ENCODE assay signal across 16 cellular contexts in the genomic region with DNA sequence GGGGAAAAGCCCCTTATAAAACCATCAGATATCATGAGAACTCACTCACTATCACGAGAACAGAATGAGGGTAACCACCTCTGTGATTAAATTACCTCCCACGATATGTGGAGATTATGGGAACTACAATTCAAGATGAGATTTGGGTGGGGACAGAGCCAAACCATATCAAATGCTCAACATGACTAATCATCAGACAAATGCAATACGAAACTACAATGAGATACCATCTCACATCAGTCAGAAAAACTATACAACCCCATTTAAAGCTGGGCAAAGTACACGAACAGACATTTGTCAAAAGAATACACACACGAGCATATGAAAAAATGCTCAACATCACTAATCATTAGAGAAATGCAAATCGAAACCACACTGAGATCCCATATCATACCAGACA.
DNase-seq lines count a peak whose midpoint lies in the region; ATAC-seq, FAIRE-seq and TF ChIP-seq lines count a peak whose summit lies in the region.
"Had no signal": no experiment of that assay in that cellular context is flagged by ENCODE, and none has a peak within 500 bp of the region (broad histone marks: within the 10 kb centered on the region; RNA-seq: fewer than 3 reads in every experiment).

No MANE protein-coding gene starts in this region.

- no peak overlapping the region for H3K4me3 Mint-ChIP-seq in astrocyte (ENCODE audit: unreplicated experiment)
- H3K4me3 Mint-ChIP-seq in naive thymus-derived CD8-positive, alpha-beta T cell = no peak overlapping the region
- H3K4me3 Mint-ChIP-seq: CD4-positive, alpha-beta T cell; HFFc6 had no signal

- H3K4me3 ChIP-seq in astrocyte (ENCODE audit: insufficient read depth, low read depth, low read length) (no peak overlapping the region), small intestine (ENCODE audit: low read depth in 1 of 2, low read length in 2 of 2) (no peak overlapping the region), esophagus muscularis mucosa (no peak overlapping the region)
- H3K4me3 ChIP-seq: GM12878 had no signal

- no peaks in the 10 kb centered on the region for H3K4me1 Mint-ChIP-seq in astrocyte (ENCODE audit: low read depth, unreplicated experiment)
- peaks cover 13 to 27% (median 20%) of the 10 kb centered on the region in 4 donors for H3K4me1 Mint-ChIP-seq in naive thymus-derived CD8-positive, alpha-beta T cell

- H3K9me3 Mint-ChIP-seq in astrocyte (ENCODE audit: unreplicated experiment) = peaks cover 4% of the 10 kb centered on the region
- H3K9me3 Mint-ChIP-seq in naive thymus-derived CD8-positive, alpha-beta T cell = peaks cover 6 to 33% (median 17%) of the 10 kb centered on the region in 9 donors

- H3K27ac Mint-ChIP-seq in astrocyte (ENCODE audit: unreplicated experiment) = no peak overlapping the region
- no peak overlapping the region for H3K27ac Mint-ChIP-seq in naive thymus-derived CD8-positive, alpha-beta T cell
- H3K27ac Mint-ChIP-seq: CD4-positive, alpha-beta T cell; HFFc6 had no signal

- H3K9me3 ChIP-seq in astrocyte (ENCODE audit: insufficient read depth, low read depth, low read length) (no peaks in the 10 kb centered on the region), small intestine (ENCODE audit: control insufficient read depth, low read depth) (no peaks in the 10 kb centered on the region), esophagus muscularis mucosa (peaks cover 0 to 7% (median 0%) of the 10 kb centered on the region in 4 donors)

- no peaks in the 10 kb centered on the region for H3K27me3 Mint-ChIP-seq in astrocyte (ENCODE audit: low read depth, unreplicated experiment)
- no peaks in the 10 kb centered on the region for H3K27me3 Mint-ChIP-seq in naive thymus-derived CD8-positive, alpha-beta T cell
- H3K27me3 Mint-ChIP-seq: CD4-positive, alpha-beta T cell had no signal

- no peak for TF ChIP-seq POLR2A in esophagus muscularis mucosa (IDR thresholded peaks at IDR 0.05; ENCODE audit: low read depth)

- no peak overlapping the region for H3K9ac ChIP-seq in astrocyte (ENCODE audit: low read length)

- no peak for ATAC-seq in GM19351 (IDR thresholded peaks at IDR 0.05; ENCODE audit: unreplicated experiment)
- ATAC-seq in naive thymus-derived CD8-positive, alpha-beta T cell = no peak
- ATAC-seq: GM12878 had no signal

- intact Hi-C loops in esophagus muscularis mucosa (cut with DNase I) = no loop called here

- no peaks in the 10 kb centered on the region for H4K20me1 ChIP-seq in astrocyte (ENCODE audit: insufficient read depth, low read length)

- POLR2A ChIA-PET in naive thymus-derived CD8-positive, alpha-beta T cell (lab: Charles Lee) = no interaction called here

- H3K4me1 ChIP-seq in astrocyte (ENCODE audit: insufficient read depth, low read length) = no peaks in the 10 kb centered on the region
- H3K4me1 ChIP-seq in small intestine (ENCODE audit: control insufficient read depth in 2 of 2, insufficient read depth in 1 of 2, low read depth in 1 of 2, low read length in 1 of 2) = no peaks in the 10 kb centered on the region
- peaks cover 0 to 10% (median 0%) of the 10 kb centered on the region in 4 donors for H3K4me1 ChIP-seq in esophagus muscularis mucosa

- TF ChIP-seq CTCF in astrocyte (IDR thresholded peaks at IDR 0.05; ENCODE audit: insufficient read depth, low read depth, low read length) (no peak), esophagus muscularis mucosa (IDR thresholded peaks at IDR 0.05) (no peak)

- no peak for TF ChIP-seq EP300 in esophagus muscularis mucosa (IDR thresholded peaks at IDR 0.05)

- no peak overlapping the region for H2AFZ ChIP-seq in astrocyte (ENCODE audit: low read depth, low read length)

- no peak overlapping the region for H3K4me2 ChIP-seq in astrocyte (ENCODE audit: low read length)

- no peaks in the 10 kb centered on the region for H3K79me2 ChIP-seq in astrocyte (ENCODE audit: insufficient read depth, low read length)

- DNase-seq in ELR (ENCODE audit: low read depth) (peak; percentile 4), NCI-H526 (lab: John Stamatoyannopoulos, UW) (peak; percentile 89 to 95), astrocyte (ENCODE audit: low read depth) (peak; percentile 21), small intestine (peak; percentile 14), esophagus muscularis mucosa (ENCODE audit: extremely low spot score) (no peak)
- no peak for DNase-seq in naive thymus-derived CD8-positive, alpha-beta T cell
- DNase-seq: ACHN; C1 segment of cervical spinal cord; Calu3; CD4-positive, alpha-beta T cell; DMS 273 treated with DMSO at 0.1 percent for 48 hours; HCEC 1CT; HFFc6 had no signal

- H3K27me3 ChIP-seq in astrocyte (ENCODE audit: insufficient read depth, low read length) (no peaks in the 10 kb centered on the region), small intestine (ENCODE audit: control insufficient read depth in 2 of 2, insufficient read depth in 2 of 2, low read length in 2 of 2) (no peaks in the 10 kb centered on the region), esophagus muscularis mucosa (no peaks in the 10 kb centered on the region)

- H3K27ac ChIP-seq in astrocyte (ENCODE audit: low read depth, low read length) (no peak overlapping the region), small intestine (ENCODE audit: low read depth in 1 of 2, low read length in 1 of 2) (no peak overlapping the region), esophagus muscularis mucosa (replicated peaks in 1 of 4) (no peak overlapping the region)
- H3K27ac ChIP-seq: HL-60 had no signal

- H3K36me3 Mint-ChIP-seq in astrocyte (ENCODE audit: low read depth, unreplicated experiment) = peaks cover 8% of the 10 kb centered on the region
- H3K36me3 Mint-ChIP-seq in naive thymus-derived CD8-positive, alpha-beta T cell = peaks cover 35 to 74% (median 56%) of the 10 kb centered on the region in 3 donors

- H3K36me3 ChIP-seq in astrocyte (ENCODE audit: insufficient read depth, low read length) = no peaks in the 10 kb centered on the region
- H3K36me3 ChIP-seq in small intestine (ENCODE audit: control insufficient read depth in 2 of 2, insufficient read depth in 2 of 2, low read length in 2 of 2) = no peaks in the 10 kb centered on the region
- H3K36me3 ChIP-seq in esophagus muscularis mucosa = peaks cover 0 to 6% (median 0%) of the 10 kb centered on the region in 4 donors

- no peak for FAIRE-seq in astrocyte (lab: Jason Lieb, UNC)
- no peak for FAIRE-seq in small intestine (lab: Jason Lieb, UNC)
- FAIRE-seq: GM12878 had no signal

- WGBS in small intestine, 3 donors = 62 to 75% (median 63%) methylated on average over 6 of the region's 6 CpGs
- WGBS in esophagus muscularis mucosa = 94% methylated on average over 6 of the region's 6 CpGs

Comparison
In these comparisons a context has a peak if more than half of its experiments do, and no peak if none do; other contexts are left out.
1. DNase-seq: peak in ELR (single experiment), NCI-H526 (2 of 2), astrocyte (single experiment) and small intestine (single experiment); none in esophagus muscularis mucosa (single experiment) and naive thymus-derived CD8-positive, alpha-beta T cell (0 of 10).